In genomic region chr11:68331338-68331947, GRCh38 we compare ENCODE assay signal across 11 cellular contexts. TPM values are rescaled to one million over a fixed set of nuclear protein-coding genes. Genes with fewer than 3 reads are reported as not detected.
DNase-seq lines count a peak whose midpoint lies in the region; TF ChIP-seq lines count a peak whose summit lies in the region.
"Had no signal": no experiment of that assay in that cellular context is flagged by ENCODE, and none has a peak within 500 bp of the region (broad histone marks: within the 10 kb centered on the region; RNA-seq: fewer than 3 reads in every experiment).

No MANE protein-coding gene starts in this region.

- peaks cover 2% of the 10 kb centered on the region for H3K36me3 Mint-ChIP-seq in T-helper 1 cell treated with Interleukin-12 subunit alpha and Interleukin-12 subunit beta and Interleukin-4 antibody, amounts not matched to agents 30 μg/mL and 1 μg/mL, for 36 hours (ENCODE audit: low read depth)
- peaks cover 1% of the 10 kb centered on the region for H3K36me3 Mint-ChIP-seq in activated T-helper 1 cell treated with anti-CD3 and anti-CD28 coated beads, Interleukin-12 subunit alpha, Interleukin-12 subunit beta, Interleukin-2, Interleukin-4 antibody, amounts not matched to agents 30 ng/mL and 10 ng/mL and 1 ng/mL, durations not matched to agents 14 hours and 24 hours and 36 hours (ENCODE audit: low read depth)
- H3K36me3 Mint-ChIP-seq in stimulated activated naive CD8-positive, alpha-beta T cell treated with anti-CD3 and anti-CD28 coated beads, Interleukin-15, Interleukin-2, amounts not matched to agents 100 ng/mL and 50 ng/mL, for 24 hours (ENCODE audit: low read depth), result no peaks in the 10 kb centered on the region
- H3K36me3 Mint-ChIP-seq: immature natural killer cell had no signal

- H3K4me3 Mint-ChIP-seq in T-helper 1 cell treated with Interleukin-12 subunit alpha and Interleukin-12 subunit beta and Interleukin-4 antibody, amounts not matched to agents 30 μg/mL and 1 μg/mL, for 36 hours, result peak overlapping the region; percentile 61
- peak overlapping the region; percentile 20 for H3K4me3 Mint-ChIP-seq in activated T-helper 1 cell treated with anti-CD3 and anti-CD28 coated beads, Interleukin-12 subunit alpha, Interleukin-12 subunit beta, Interleukin-2, Interleukin-4 antibody, amounts not matched to agents 30 ng/mL and 10 ng/mL and 1 ng/mL, durations not matched to agents 14 hours and 24 hours and 36 hours
- H3K4me3 Mint-ChIP-seq in stimulated activated naive CD8-positive, alpha-beta T cell treated with anti-CD3 and anti-CD28 coated beads, Interleukin-15, Interleukin-2, amounts not matched to agents 100 ng/mL and 50 ng/mL, for 24 hours, result peak overlapping the region; percentile 15

- 27% methylated on average over 14 of the region's 14 CpGs for whole genome bisulfite sequencing in liver

- H3K4me1 ChIP-seq in liver (ENCODE audit: control insufficient read depth in 4 of 4, insufficient read depth in 4 of 4, low read length in 3 of 4), result peaks cover 34 to 73% (median 65%) of the 10 kb centered on the region in 4 donors

- peak; percentile 20 to 53 for TF ChIP-seq RAD21 in liver (IDR thresholded peaks at IDR 0.05)

- no peaks in the 10 kb centered on the region for H3K9me3 ChIP-seq in liver (ENCODE audit: control insufficient read depth in 4 of 4, low read length in 3 of 4)

- H3K27ac Mint-ChIP-seq in T-helper 1 cell treated with Interleukin-12 subunit alpha and Interleukin-12 subunit beta and Interleukin-4 antibody, amounts not matched to agents 30 μg/mL and 1 μg/mL, for 36 hours, result peak overlapping the region; percentile 58
- H3K27ac Mint-ChIP-seq in activated T-helper 1 cell treated with anti-CD3 and anti-CD28 coated beads, Interleukin-12 subunit alpha, Interleukin-12 subunit beta, Interleukin-2, Interleukin-4 antibody, amounts not matched to agents 30 ng/mL and 10 ng/mL and 1 ng/mL, durations not matched to agents 14 hours and 24 hours and 36 hours, result peak overlapping the region; percentile 67
- peak overlapping the region; percentile 32 for H3K27ac Mint-ChIP-seq in stimulated activated naive CD8-positive, alpha-beta T cell treated with anti-CD3 and anti-CD28 coated beads, Interleukin-15, Interleukin-2, amounts not matched to agents 100 ng/mL and 50 ng/mL, for 24 hours

- H3K27me3 Mint-ChIP-seq in T-helper 1 cell treated with Interleukin-12 subunit alpha and Interleukin-12 subunit beta and Interleukin-4 antibody, amounts not matched to agents 30 μg/mL and 1 μg/mL, for 36 hours (ENCODE audit: low read depth), result no peaks in the 10 kb centered on the region
- H3K27me3 Mint-ChIP-seq in activated T-helper 1 cell treated with anti-CD3 and anti-CD28 coated beads, Interleukin-12 subunit alpha, Interleukin-12 subunit beta, Interleukin-2, Interleukin-4 antibody, amounts not matched to agents 30 ng/mL and 10 ng/mL and 1 ng/mL, durations not matched to agents 14 hours and 24 hours and 36 hours (ENCODE audit: insufficient read depth), result no peaks in the 10 kb centered on the region
- H3K27me3 Mint-ChIP-seq in stimulated activated naive CD8-positive, alpha-beta T cell treated with anti-CD3 and anti-CD28 coated beads, Interleukin-15, Interleukin-2, amounts not matched to agents 100 ng/mL and 50 ng/mL, for 24 hours, result no peaks in the 10 kb centered on the region

- H3K4me3 ChIP-seq in liver (ENCODE audit: low read depth in 1 of 3, low read length in 3 of 3), result no peak overlapping the region

- no peaks in the 10 kb centered on the region for H3K9me3 Mint-ChIP-seq in T-helper 1 cell treated with Interleukin-12 subunit alpha and Interleukin-12 subunit beta and Interleukin-4 antibody, amounts not matched to agents 30 μg/mL and 1 μg/mL, for 36 hours
- no peaks in the 10 kb centered on the region for H3K9me3 Mint-ChIP-seq in activated T-helper 1 cell treated with anti-CD3 and anti-CD28 coated beads, Interleukin-12 subunit alpha, Interleukin-12 subunit beta, Interleukin-2, Interleukin-4 antibody, amounts not matched to agents 30 ng/mL and 10 ng/mL and 1 ng/mL, durations not matched to agents 14 hours and 24 hours and 36 hours
- H3K9me3 Mint-ChIP-seq in stimulated activated naive CD8-positive, alpha-beta T cell treated with anti-CD3 and anti-CD28 coated beads, Interleukin-15, Interleukin-2, amounts not matched to agents 100 ng/mL and 50 ng/mL, for 24 hours, result no peaks in the 10 kb centered on the region
- H3K9me3 Mint-ChIP-seq: effector memory CD8-positive, alpha-beta T cell; immature natural killer cell had no signal

- H3K27me3 ChIP-seq in liver (ENCODE audit: control insufficient read depth in 4 of 4, insufficient read depth in 4 of 4, low read length in 3 of 4), result no peaks in the 10 kb centered on the region

- no peak overlapping the region for H3K9ac ChIP-seq in liver (ENCODE audit: low read depth in 1 of 2, low read length in 2 of 2)

- peaks cover 52% of the 10 kb centered on the region for H3K4me1 Mint-ChIP-seq in T-helper 1 cell treated with Interleukin-12 subunit alpha and Interleukin-12 subunit beta and Interleukin-4 antibody, amounts not matched to agents 30 μg/mL and 1 μg/mL, for 36 hours (ENCODE audit: low read depth)
- H3K4me1 Mint-ChIP-seq in activated T-helper 1 cell treated with anti-CD3 and anti-CD28 coated beads, Interleukin-12 subunit alpha, Interleukin-12 subunit beta, Interleukin-2, Interleukin-4 antibody, amounts not matched to agents 30 ng/mL and 10 ng/mL and 1 ng/mL, durations not matched to agents 14 hours and 24 hours and 36 hours (ENCODE audit: low read depth), result peaks cover 72% of the 10 kb centered on the region
- H3K4me1 Mint-ChIP-seq in stimulated activated naive CD8-positive, alpha-beta T cell treated with anti-CD3 and anti-CD28 coated beads, Interleukin-15, Interleukin-2, amounts not matched to agents 100 ng/mL and 50 ng/mL, for 24 hours (ENCODE audit: low read depth), result peaks cover 67% of the 10 kb centered on the region

- peak overlapping the region; percentile 52 to 77 for H3K27ac ChIP-seq in liver (ENCODE audit: low read depth in 1 of 2, low read length in 2 of 2)
- H3K27ac ChIP-seq: 22Rv1 had no signal

- intact Hi-C loops in activated T-helper 1 cell treated with anti-CD3 and anti-CD28 coated beads, Interleukin-12 subunit alpha, Interleukin-12 subunit beta, Interleukin-2, Interleukin-4 antibody, amounts not matched to agents 30 ng/mL and 10 ng/mL and 1 ng/mL, durations not matched to agents 14 hours and 24 hours and 36 hours (cut with micrococcal nuclease), result no loop called here

- no peaks in the 10 kb centered on the region for H3K36me3 ChIP-seq in liver (ENCODE audit: control insufficient read depth in 4 of 4, insufficient read depth in 3 of 4, low read depth in 1 of 4, low read length in 3 of 4)

- DNase-seq in T-helper 1 cell, result no peak
- DNase-seq in activated T-helper 1 cell treated with anti-CD3 and anti-CD28 coated beads, Interleukin-12 subunit alpha, Interleukin-12 subunit beta, Interleukin-2, Interleukin-4 antibody, amounts not matched to agents 30 ng/mL and 10 ng/mL and 1 ng/mL, durations not matched to agents 14 hours and 24 hours and 36 hours (ENCODE audit: low spot score), result no peak
- DNase-seq in mesenteric fat pad (ENCODE audit: low spot score), result no peak
- no peak for DNase-seq in NK-92 (lab: John Stamatoyannopoulos, UW; ENCODE audit: unreplicated experiment)
- DNase-seq in NOMO-1 (lab: John Stamatoyannopoulos, UW; ENCODE audit: unreplicated experiment in 2 of 2), result no peak
- DNase-seq: effector memory CD8-positive, alpha-beta T cell; immature natural killer cell had no signal

- TF ChIP-seq CTCF in liver (IDR thresholded peaks at IDR 0.05; ENCODE audit: low read depth, low read length, missing input control), result no peak

TF ChIP-seq in liver, 16 proteins besides CTCF, POLR2A, EP300 and RAD21 (continues in another document):
- TF ChIP-seq HNF4A (conservative IDR thresholded peaks at IDR 0.05) (peak; percentile 75 to 79), SP1 (IDR thresholded peaks at IDR 0.05) (peak; percentile 56), HNF4G (IDR thresholded peaks at IDR 0.05) (peak; percentile 13), ZBTB33 (IDR thresholded peaks at IDR 0.05) (no peak), NR2F2 (IDR thresholded peaks at IDR 0.05) (peak; percentile 98), YY1 (IDR thresholded peaks at IDR 0.05) (no peak), FOXA1 (IDR thresholded peaks at IDR 0.05) (no peak), FOXA2 (IDR thresholded peaks at IDR 0.05) (no peak), RXRA (IDR thresholded peaks at IDR 0.05) (peak; percentile 56 to 74), TAF1 (conservative IDR thresholded peaks at IDR 0.05) (no peak)

RNA-seq across cellular contexts. Expression of gene LRP5, which starts 19.1 kb away (rescaled TPM):
- total RNA-seq in activated T-helper 1 cell treated with anti-CD3 and anti-CD28 coated beads, Interleukin-12 subunit alpha, Interleukin-12 subunit beta, Interleukin-2, Interleukin-4 antibody, amounts not matched to agents 30 ng/mL and 10 ng/mL and 1 ng/mL, durations not matched to agents 14 hours and 24 hours and 36 hours, result 21.4 and 23.9 TPM in 2 replicates
- total RNA-seq in liver, result 10 to 100 TPM; 53.8 to 99.3 TPM
- 10 to 100 TPM; 48.9 to 88.8 TPM for polyA plus RNA-seq in liver
- 59.9 TPM for total RNA-seq in mesenteric fat pad

RNA-seq across cellular contexts. Expression of gene C11orf24, which starts 59.7 kb away (rescaled TPM):
- 33.9 and 39.7 TPM in 2 replicates for total RNA-seq in activated T-helper 1 cell treated with anti-CD3 and anti-CD28 coated beads, Interleukin-12 subunit alpha, Interleukin-12 subunit beta, Interleukin-2, Interleukin-4 antibody, amounts not matched to agents 30 ng/mL and 10 ng/mL and 1 ng/mL, durations not matched to agents 14 hours and 24 hours and 36 hours
- total RNA-seq in liver, result 10 to 100 TPM in 1 of 2 donors, 1 to 10 TPM in 1; 7.8 to 39.8 TPM
- 10 to 100 TPM; 24.2 to 50.3 TPM for polyA plus RNA-seq in liver
- total RNA-seq in mesenteric fat pad, result 50.9 TPM
